Comparison of ENCODE assay signal across 18 cellular contexts in genomic region chr10:60424971-60425370, GRCh38. TPM values are rescaled to one million over a fixed set of nuclear protein-coding genes. Genes with fewer than 3 reads are reported as not detected.
DNase-seq lines count a peak whose midpoint lies in the region; ATAC-seq, FAIRE-seq and TF ChIP-seq lines count a peak whose summit lies in the region.
"Had no signal": no experiment of that assay in that cellular context is flagged by ENCODE, and none has a peak within 500 bp of the region (broad histone marks: within the 10 kb centered on the region; RNA-seq: fewer than 3 reads in every experiment).

No MANE protein-coding gene starts in this region.

- no peak for FAIRE-seq in K562 (lab: Jason Lieb, UNC)
- FAIRE-seq: GM18507, HTR-8/SVneo had no signal

- TF ChIP-seq CTCF in K562 (IDR thresholded peaks at IDR 0.05 in 2 of 3, conservative IDR thresholded peaks at IDR 0.05 in 1 of 3; ENCODE audit: insufficient read depth in 2 of 3, low read depth in 1 of 3, low read length in 3 of 3) (no peak), mesothelial cell of epicardium (IDR thresholded peaks at IDR 0.05; ENCODE audit: unreplicated experiment) (no peak)

- no peak for TF ChIP-seq POLR2A in K562 (conservative IDR thresholded peaks at IDR 0.05)

- H3K27me3 Mint-ChIP-seq in mesothelial cell of epicardium (ENCODE audit: low read depth) = no peaks in the 10 kb centered on the region
- H3K27me3 Mint-ChIP-seq: T-helper 17 cell had no signal

- in situ Hi-C loops in GM23248 (cut with MboI) (loop anchor here (25.0 kb wide), 1 partner anchor 788 kb away; no protein-coding TSS in a partner anchor), K562 (cut with MboI) (loop anchor here (25.0 kb wide), 1 partner anchor 788 kb away; no protein-coding TSS in a partner anchor)

- H3K4me1 ChIP-seq in GM23248 (ENCODE audit: insufficient read depth) = peaks cover 65% of the 10 kb centered on the region
- peaks cover 0 to 39% of the 10 kb centered on the region in 2 experiments; a peak in 2 of 5 replicates for H3K4me1 ChIP-seq in K562 (replicated peaks in 1 of 2; ENCODE audit: control insufficient read depth in 2 of 2, insufficient read depth in 2 of 2, low read length in 2 of 2)
- H3K4me1 ChIP-seq: BLaER1 had no signal

- no peaks in the 10 kb centered on the region for H3K27me3 ChIP-seq in GM23248 (replicated peaks; ENCODE audit: insufficient read depth)
- H3K27me3 ChIP-seq in K562 (ENCODE audit: control insufficient read depth in 2 of 2, insufficient read depth in 2 of 2, low read length in 2 of 2) = no peaks in the 10 kb centered on the region
- H3K27me3 ChIP-seq: BLaER1 had no signal

- H3K36me3 ChIP-seq in GM23248 (ENCODE audit: low read depth) = no peaks in the 10 kb centered on the region
- no peaks in the 10 kb centered on the region for H3K36me3 ChIP-seq in K562 (ENCODE audit: control insufficient read depth, insufficient read depth, low read length)
- H3K36me3 ChIP-seq: BLaER1 had no signal

- no TSS peak for BruUV-seq in K562 (replicated peaks; lab: Mats Ljungman, UMichigan)

- H3K4me2 ChIP-seq in GM23248 (ENCODE audit: unreplicated experiment) = peak overlapping the region; percentile 12
- H3K4me2 ChIP-seq in K562 (ENCODE audit: insufficient read depth, low read length) = no peak overlapping the region
- H3K4me2 ChIP-seq: BLaER1 had no signal

- WGBS in GM23248 (ENCODE audit: low coverage in 1 of 2, low lambda C conversion rate in 2 of 2, missing lambda C conversion rate in 2 of 2), 2 experiments = 62 to 64% methylated on average over 4 of the region's 4 CpGs
- 22% methylated on average over 4 of the region's 4 CpGs for WGBS in K562 (ENCODE audit: insufficient coverage, low coverage, missing lambda C conversion rate)

- H3K9me1 ChIP-seq in K562 (ENCODE audit: control insufficient read depth, insufficient read depth, low read length) = no peaks in the 10 kb centered on the region

- H3K4me3 Mint-ChIP-seq in mesothelial cell of epicardium = no peak overlapping the region
- H3K4me3 Mint-ChIP-seq: T-helper 17 cell had no signal

- intact Hi-C loops in K562 (cut with micrococcal nuclease) = no loop called here

- no peak overlapping the region for H3K4me3 ChIP-seq in GM23248
- no peak overlapping the region for H3K4me3 ChIP-seq in K562
- H3K4me3 ChIP-seq: BLaER1 had no signal

- H3K27ac ChIP-seq in GM23248 = no peak overlapping the region
- H3K27ac ChIP-seq in K562 (ENCODE audit: extremely low read depth, low read depth, low read length) = no peak overlapping the region
- H3K27ac ChIP-seq: BLaER1 had no signal

- TF ChIP-seq EP300 in K562 (IDR thresholded peaks at IDR 0.05; ENCODE audit: low read length) = no peak

- POLR2A ChIA-PET in K562 (lab: Yijun Ruan, JAX) = interaction anchor here (1.2 kb wide), 1 partner anchor 188 kb away, joined by 3 read pairs; no protein-coding TSS in a partner anchor

- peaks cover 51% of the 10 kb centered on the region for H3F3A ChIP-seq in GM23248 (ENCODE audit: insufficient read depth)

- CTCF ChIA-PET in K562 (lab: Yijun Ruan, JAX; ENCODE audit: low intra/inter-chr PET ratio) = interaction anchor here (0.7 kb wide), 1 partner anchor 126 kb away, joined by 3 read pairs; no protein-coding TSS in a partner anchor

- no peaks in the 10 kb centered on the region for H3K36me3 Mint-ChIP-seq in mesothelial cell of epicardium

- peak overlapping the region; percentile 3 for H3K27ac Mint-ChIP-seq in mesothelial cell of epicardium
- H3K27ac Mint-ChIP-seq: T-helper 17 cell had no signal

- peaks cover 59% of the 10 kb centered on the region for H3K4me1 Mint-ChIP-seq in mesothelial cell of epicardium

- H3K9me3 ChIP-seq in GM23248 (ENCODE audit: low read depth) (no peaks in the 10 kb centered on the region), K562 (replicated peaks; ENCODE audit: control insufficient read depth, insufficient read depth, low read depth, low read length) (no peaks in the 10 kb centered on the region)
- H3K9me3 ChIP-seq: BLaER1 had no signal

- ATAC-seq in K562 = no peak
- ATAC-seq in GM21526 (IDR thresholded peaks at IDR 0.05; ENCODE audit: low FRiP score, unreplicated experiment) = no peak
- ATAC-seq in HG02571 (IDR thresholded peaks at IDR 0.05; ENCODE audit: unreplicated experiment) = no peak
- ATAC-seq in GM21423 (IDR thresholded peaks at IDR 0.05; ENCODE audit: unreplicated experiment) = no peak
- ATAC-seq: HCT116, Panc1, T-helper 17 cell had no signal

- no peak for TF ChIP-seq RAD21 in K562 (CRISPR knock-in tag; conservative IDR thresholded peaks at IDR 0.05 in 1 of 2, IDR thresholded peaks at IDR 0.05 in 1 of 2)

- H3K79me2 ChIP-seq in GM23248 (ENCODE audit: insufficient read depth) = no peaks in the 10 kb centered on the region
- H3K79me2 ChIP-seq in K562 (ENCODE audit: control insufficient read depth, insufficient read depth, low read length) = no peaks in the 10 kb centered on the region

- H2AFZ ChIP-seq in GM23248 = no peak overlapping the region
- H2AFZ ChIP-seq in K562 (ENCODE audit: low read depth, low read length) = no peak overlapping the region

- H3K9me3 Mint-ChIP-seq in mesothelial cell of epicardium = no peaks in the 10 kb centered on the region

- H4K20me1 ChIP-seq in GM23248 (ENCODE audit: insufficient read depth) (no peaks in the 10 kb centered on the region), K562 (replicated peaks; ENCODE audit: control insufficient read depth, insufficient read depth, low read length) (no peaks in the 10 kb centered on the region)
- H4K20me1 ChIP-seq: BLaER1 had no signal

- peak; percentile 1 for DNase-seq in GM23248
- peak; percentile 44 for DNase-seq in NCI-H69 (lab: John Stamatoyannopoulos, UW)
- DNase-seq in K562 (ENCODE audit: extremely low read depth in 1 of 4, low spot score in 3 of 4) = no peak
- DNase-seq in mesothelial cell of epicardium (ENCODE audit: low spot score in 2 of 2, unreplicated experiment in 2 of 2) = no peak
- DNase-seq: DMS53, NCI-H1092, NCI-H187, NCI-H2171 treated with DMSO at 0.1 percent for 48 hours, Right ventricle myocardium superior, T-helper 17 cell had no signal

- H3K9ac ChIP-seq in GM23248 (no peak overlapping the region), K562 (ENCODE audit: insufficient read depth in 1 of 2, low read depth in 2 of 2, low read length in 2 of 2) (no peak overlapping the region)
- H3K9ac ChIP-seq: BLaER1 had no signal

- H3K9me2 ChIP-seq in GM23248 (ENCODE audit: insufficient read depth) = no peaks in the 10 kb centered on the region

TF ChIP-seq in K562, 482 proteins besides CTCF, POLR2A, EP300 and RAD21:
- TF ChIP-seq, protein P1, sequence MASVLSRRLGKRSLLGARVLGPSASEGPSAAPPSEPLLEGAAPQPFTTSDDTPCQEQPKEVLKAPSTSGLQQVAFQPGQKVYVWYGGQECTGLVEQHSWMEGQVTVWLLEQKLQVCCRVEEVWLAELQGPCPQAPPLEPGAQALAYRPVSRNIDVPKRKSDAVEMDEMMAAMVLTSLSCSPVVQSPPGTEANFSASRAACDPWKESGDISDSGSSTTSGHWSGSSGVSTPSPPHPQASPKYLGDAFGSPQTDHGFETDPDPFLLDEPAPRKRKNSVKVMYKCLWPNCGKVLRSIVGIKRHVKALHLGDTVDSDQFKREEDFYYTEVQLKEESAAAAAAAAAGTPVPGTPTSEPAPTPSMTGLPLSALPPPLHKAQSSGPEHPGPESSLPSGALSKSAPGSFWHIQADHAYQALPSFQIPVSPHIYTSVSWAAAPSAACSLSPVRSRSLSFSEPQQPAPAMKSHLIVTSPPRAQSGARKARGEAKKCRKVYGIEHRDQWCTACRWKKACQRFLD (CRISPR knock-in tag; IDR thresholded peaks at IDR 0.05) = 0 out of 2 replicates have a peak, but pooled peaks have one; percentile 46
- TF ChIP-seq SMC3 (conservative IDR thresholded peaks at IDR 0.05; ENCODE audit: insufficient read depth, low read depth, low read length) (no peak), RNF2 (IDR thresholded peaks at IDR 0.05) (no peak), BHLHE40 (IDR thresholded peaks at IDR 0.05; ENCODE audit: low read length) (0 out of 2 replicates have a peak, but pooled peaks have one; percentile 45), ZC3H4 (CRISPR knock-in tag; IDR thresholded peaks at IDR 0.05; ENCODE audit: borderline replicate concordance) (no peak), FOXJ2 (tag; IDR thresholded peaks at IDR 0.05) (peak; percentile 49; the same call in 1 of the 2 replicates)
- TF ChIP-seq, protein P2, sequence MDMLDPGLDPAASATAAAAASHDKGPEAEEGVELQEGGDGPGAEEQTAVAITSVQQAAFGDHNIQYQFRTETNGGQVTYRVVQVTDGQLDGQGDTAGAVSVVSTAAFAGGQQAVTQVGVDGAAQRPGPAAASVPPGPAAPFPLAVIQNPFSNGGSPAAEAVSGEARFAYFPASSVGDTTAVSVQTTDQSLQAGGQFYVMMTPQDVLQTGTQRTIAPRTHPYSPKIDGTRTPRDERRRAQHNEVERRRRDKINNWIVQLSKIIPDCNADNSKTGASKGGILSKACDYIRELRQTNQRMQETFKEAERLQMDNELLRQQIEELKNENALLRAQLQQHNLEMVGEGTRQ (CRISPR knock-in tag; IDR thresholded peaks at IDR 0.05) = peak; percentile 23
TF ChIP-seq in K562: peak in this region for 4.

RNA-seq across cellular contexts. Expression of gene ANK3, which starts 35.3 kb away (rescaled TPM):
- 0.54 TPM in 1 of 2 replicates, not detected in the other for total RNA-seq in GM23248 (2014; rRNA removed; shearing (Covaris generic))
- polyA plus RNA-seq in GM23248 (2016; fragmentation: Nextera tagmentation; extraction: Ambion mirVana) (0.14 and 0.75 TPM in 2 replicates), K562 (2011; rRNA removed) (3.2 and 17.9 TPM in 2 replicates), K562 (2014; fragmentation: Illumina TruSeq; extraction: Trizol) (23.9 and 24.4 TPM in 2 replicates), K562 (2014; fragmentation: Nextera tagmentation; extraction: Ambion mirVana) (10 to 100 TPM in 1 of 2 experiments, 1 to 10 TPM in 1; 10.0 to 10.5 TPM), K562 (2014; rRNA removed) (15.0 and 17.0 TPM in 2 replicates)
- 130 and 187 TPM in 2 replicates for total RNA-seq in K562 (2011; cell fraction: chromatin; rRNA removed; ENCODE audit: low replicate concordance)
- 41.4 and 51.2 TPM in 2 replicates for total RNA-seq in K562 (2011; cell fraction: nucleolus; rRNA removed)
- 79.8 and 105 TPM in 2 replicates for total RNA-seq in K562 (2011; cell fraction: nucleoplasm; rRNA removed)
- total RNA-seq in K562 (2014; rRNA removed) (11.9 and 16.0 TPM in 2 replicates), K562 (2014; rRNA removed; fragmentation: Illumina TruSeq; extraction: Trizol) (25.2 and 32.8 TPM in 2 replicates), K562 (2015; rRNA removed; fragmentation: Illumina TruSeq; extraction: Trizol) (24.9 and 28.4 TPM in 2 replicates), K562 (2021) (25.0 and 32.3 TPM in 2 replicates), mesothelial cell of epicardium (242 to 270 TPM (median 243 TPM) in 3 replicates)
- polyA plus RNA-seq in K562 (2011; cell fraction: cytosol; rRNA removed) = 1.3 and 6.8 TPM in 2 replicates
- 3.0 and 17.5 TPM in 2 replicates for polyA plus RNA-seq in K562 (2011; cell fraction: nucleus; rRNA removed)
- 18.0 and 29.8 TPM in 2 replicates for polyA plus RNA-seq in K562 (2012)
- 11.4 and 62.0 TPM in 2 replicates for polyA minus RNA-seq in K562 (2011; rRNA and poly(A)+ RNA removed)
- polyA minus RNA-seq in K562 (2011; cell fraction: cytosol; rRNA and poly(A)+ RNA removed) = 3.7 and 14.5 TPM in 2 replicates
- 15.2 and 44.4 TPM in 2 replicates for polyA minus RNA-seq in K562 (2011; cell fraction: nucleus; rRNA and poly(A)+ RNA removed)

Comparison
In these comparisons a context has a peak if more than half of its experiments do, and no peak if none do; other contexts are left out.
1. DNase-seq: peak in GM23248 (single experiment) and NCI-H69 (single experiment); none in K562 (0 of 4) and mesothelial cell of epicardium (0 of 2).